In genomic region chr4:183618681-183619080, GRCh38 we compare ENCODE assay signal across 14 cellular contexts. TPM values are rescaled to one million over a fixed set of nuclear protein-coding genes. Genes with fewer than 3 reads are reported as not detected.
DNase-seq lines count a peak whose midpoint lies in the region; ATAC-seq and TF ChIP-seq lines count a peak whose summit lies in the region.
"Had no signal": no experiment of that assay in that cellular context is flagged by ENCODE, and none has a peak within 500 bp of the region (broad histone marks: within the 10 kb centered on the region; RNA-seq: fewer than 3 reads in every experiment).

No MANE protein-coding gene starts in this region.

- H3K9ac ChIP-seq in skeletal muscle satellite cell (ENCODE audit: low read depth, low read length): no peak overlapping the region

- H3K27me3 ChIP-seq in right lobe of liver: no peaks in the 10 kb centered on the region
- H3K27me3 ChIP-seq in skeletal muscle satellite cell (ENCODE audit: control insufficient read depth, insufficient read depth, low read length): no peaks in the 10 kb centered on the region
- H3K27me3 ChIP-seq: colonic mucosa had no signal

- intact Hi-C loops in right lobe of liver (cut with DNase I): no loop called here

- H3K27ac ChIP-seq in right lobe of liver: peak overlapping the region; percentile 60 to 80 (median 74)
- H3K27ac ChIP-seq: colonic mucosa, lower lobe of right lung had no signal

- H3K36me3 ChIP-seq in right lobe of liver (no peaks in the 10 kb centered on the region), skeletal muscle satellite cell (ENCODE audit: insufficient read depth, low read length) (no peaks in the 10 kb centered on the region)
- H3K36me3 ChIP-seq: colonic mucosa, lower lobe of right lung had no signal

- H3K9me3 ChIP-seq in right lobe of liver (no peaks in the 10 kb centered on the region), skeletal muscle satellite cell (replicated peaks; ENCODE audit: low read length) (no peaks in the 10 kb centered on the region)
- H3K9me3 ChIP-seq: colonic mucosa, lower lobe of right lung had no signal

- H3K4me3 ChIP-seq in choroid plexus epithelial cell (ENCODE audit: low read depth, low read length) (no peak overlapping the region), right lobe of liver (peak overlapping the region; percentile 29 to 62 (median 54)), skeletal muscle satellite cell (ENCODE audit: low read length) (no peak overlapping the region)
- H3K4me3 ChIP-seq: colonic mucosa, lower lobe of right lung had no signal

- DNase-seq in choroid plexus epithelial cell (ENCODE audit: low read depth) (peak; percentile 41), right lobe of liver (peak; percentile 55 to 71 (median 68)), KG1 (lab: John Stamatoyannopoulos, UW) (no peak), NCI-H1436 treated with DMSO at 0.1 percent for 48 hours (lab: John Stamatoyannopoulos, UW) (no peak)
- DNase-seq: activated CD4-positive, CD25-positive, alpha-beta regulatory T cell treated with anti-CD3 and anti-CD28 coated beads, Interleukin-2, amount 50 U/mL, for 72 hours; activated naive CD8-positive, alpha-beta T cell treated with anti-CD3 and anti-CD28 coated beads, Interleukin-2, amount 10 ng/mL, durations not matched to agents 7 days and 5 days; activated T-cell treated with anti-CD3 and anti-CD28 coated beads for 4 hours; colonic mucosa; lower lobe of right lung; NCI-H187; RPMI8226 had no signal

- TF ChIP-seq POLR2A in right lobe of liver (IDR thresholded peaks at IDR 0.05): peak; percentile 21

- TF ChIP-seq EP300 in Ishikawa (IDR thresholded peaks at IDR 0.05; ENCODE audit: borderline replicate concordance): no peak

- TF ChIP-seq RAD21 in Ishikawa (IDR thresholded peaks at IDR 0.05; ENCODE audit: low read depth): no peak

- peak overlapping the region; percentile 51 for H3K4me2 ChIP-seq in skeletal muscle satellite cell (ENCODE audit: low read length)

- WGBS in right lobe of liver (ENCODE audit: insufficient coverage, low coverage, low lambda C conversion rate, missing lambda C conversion rate): 49% methylated on average over 3 of the region's 4 CpGs

- H3K4me1 ChIP-seq in right lobe of liver (peaks cover 0 to 39% (median 0%) of the 10 kb centered on the region in 4 donors), skeletal muscle satellite cell (ENCODE audit: control insufficient read depth, insufficient read depth, low read length) (peaks cover 15% of the 10 kb centered on the region)
- H3K4me1 ChIP-seq: colonic mucosa, lower lobe of right lung had no signal

- TF ChIP-seq CTCF in choroid plexus epithelial cell (conservative IDR thresholded peaks at IDR 0.05; ENCODE audit: low read depth, low read length) (no peak), right lobe of liver (IDR thresholded peaks at IDR 0.05) (no peak)

- ATAC-seq in right lobe of liver: peak; percentile 79 to 88 (median 86)
- no peak for ATAC-seq in HG03045 (IDR thresholded peaks at IDR 0.05; ENCODE audit: unreplicated experiment)
- ATAC-seq: lower lobe of right lung had no signal

TF ChIP-seq in Ishikawa, 13 proteins besides CTCF, POLR2A, EP300 and RAD21:
- TF ChIP-seq CEBPB (IDR thresholded peaks at IDR 0.05) (peak; percentile 46; the same call in 1 of the 2 replicates), TCF12 (IDR thresholded peaks at IDR 0.05; ENCODE audit: low read depth) (no peak)

RNA-seq across cellular contexts. Expression of gene RWDD4, which starts 40.3 kb away (rescaled TPM):
- total RNA-seq in right lobe of liver: 10 to 100 TPM in 1 of 6 experiments, 1 to 10 TPM in 5; 8.4 to 10.4 (median 8.5) TPM
- total RNA-seq in skeletal muscle satellite cell (2012; rRNA removed): 24.8 and 26.9 TPM in 2 replicates

RNA-seq across cellular contexts. Expression of gene TRAPPC11, which starts 40.4 kb away (rescaled TPM):
- total RNA-seq in right lobe of liver: 10 to 100 TPM; 14.3 to 30.8 (median 16.0) TPM
- 32.1 and 33.5 TPM in 2 replicates for total RNA-seq in skeletal muscle satellite cell (2012; rRNA removed)

Comparison
In these comparisons a context has a peak if more than half of its experiments do, and no peak if none do; other contexts are left out.
1. DNase-seq: peak in choroid plexus epithelial cell (single experiment) and right lobe of liver (3 of 3); none in KG1 (single experiment) and NCI-H1436 treated with DMSO at 0.1 percent for 48 hours (single experiment).
2. H3K4me3 ChIP-seq: peak in right lobe of liver (3 of 3); none in choroid plexus epithelial cell (single experiment) and skeletal muscle satellite cell (single experiment).